Comparison of ENCODE assay signal across 10 cellular contexts in the genomic region with DNA sequence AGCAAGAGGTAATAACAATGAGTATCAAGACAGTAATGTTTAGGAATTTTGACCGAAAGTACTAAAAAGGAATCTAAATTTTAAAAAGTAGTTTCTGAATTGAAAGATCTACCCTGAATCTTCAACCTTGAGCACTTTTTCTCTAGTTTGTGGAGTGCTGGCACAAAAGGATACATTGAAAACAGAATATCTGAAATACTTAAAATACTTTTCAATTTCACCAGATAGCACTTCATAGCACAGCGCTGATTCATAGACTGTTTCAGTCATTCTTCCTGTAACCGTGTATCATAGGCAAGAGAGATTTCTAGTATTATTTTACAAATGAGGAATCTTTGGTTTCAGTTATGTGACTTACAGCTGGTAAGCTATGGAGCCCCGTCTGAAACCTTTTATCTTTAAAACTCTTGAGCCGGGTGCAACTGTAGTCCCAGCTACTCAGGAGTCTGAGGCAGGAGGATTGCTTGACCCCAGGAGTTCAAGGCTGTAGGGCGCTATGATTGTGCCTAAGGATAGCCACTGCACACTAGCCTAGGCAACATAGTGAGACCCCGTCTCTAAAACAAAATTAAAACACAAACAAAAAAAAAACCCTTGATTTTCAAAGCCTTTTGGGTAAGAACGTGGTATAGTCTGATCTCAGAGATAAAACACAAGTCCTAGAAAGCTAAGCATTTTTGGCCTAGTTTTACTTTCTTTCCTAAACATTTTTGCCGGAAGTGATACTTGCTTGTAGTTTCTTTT. TPM values are rescaled to one million over a fixed set of nuclear protein-coding genes. Genes with fewer than 3 reads are reported as not detected.
DNase-seq lines count a peak whose midpoint lies in the region; ATAC-seq, FAIRE-seq and TF ChIP-seq lines count a peak whose summit lies in the region.
"Had no signal": no experiment of that assay in that cellular context is flagged by ENCODE, and none has a peak within 500 bp of the region (broad histone marks: within the 10 kb centered on the region; RNA-seq: fewer than 3 reads in every experiment).

No MANE protein-coding gene starts in this region.

- H3K79me2 ChIP-seq in ACC112 (ENCODE audit: control insufficient read depth, insufficient read depth, low read length, unreplicated experiment) (peaks cover 10% of the 10 kb centered on the region), hepatocyte (no peaks in the 10 kb centered on the region)

- WGBS in hepatocyte (ENCODE audit: low lambda C conversion rate, missing lambda C conversion rate) = 91% methylated on average over 9 of the region's 9 CpGs

- H3K27me3 ChIP-seq in ACC112 (ENCODE audit: insufficient read depth, low read length) (no peaks in the 10 kb centered on the region), hepatocyte (no peaks in the 10 kb centered on the region)

- peak overlapping the region; percentile 96 for H3K27ac ChIP-seq in ACC112 (ENCODE audit: low read depth, low read length)
- H3K27ac ChIP-seq in hepatocyte = peak overlapping the region; percentile 71

- H3K4me1 ChIP-seq in ACC112 (ENCODE audit: control insufficient read depth, insufficient read depth, low read length, unreplicated experiment) (peaks cover 39% of the 10 kb centered on the region), hepatocyte (ENCODE audit: insufficient read depth) (no peaks in the 10 kb centered on the region)

- TF ChIP-seq POLR2A in H54 (IDR thresholded peaks at IDR 0.05; ENCODE audit: low read depth, low read length) = no peak

- no peaks in the 10 kb centered on the region for H3K9me2 ChIP-seq in hepatocyte (replicated peaks; ENCODE audit: insufficient read depth)

- no peaks in the 10 kb centered on the region for H3K27me3 Mint-ChIP-seq in activated naive CD8-positive, alpha-beta T cell treated with anti-CD3 and anti-CD28 coated beads for 36 hours
- H3K27me3 Mint-ChIP-seq: IgD-negative memory B cell had no signal

- no peaks in the 10 kb centered on the region for H3K9me3 Mint-ChIP-seq in activated naive CD8-positive, alpha-beta T cell treated with anti-CD3 and anti-CD28 coated beads for 36 hours
- H3K9me3 Mint-ChIP-seq: IgD-negative memory B cell had no signal

- no peaks in the 10 kb centered on the region for H3K9me3 ChIP-seq in hepatocyte (ENCODE audit: low read depth)

- H3K4me3 Mint-ChIP-seq in activated naive CD8-positive, alpha-beta T cell treated with anti-CD3 and anti-CD28 coated beads for 36 hours = no peak overlapping the region
- H3K4me3 Mint-ChIP-seq: IgD-negative memory B cell had no signal

- peak overlapping the region; percentile 71 for H3K27ac Mint-ChIP-seq in activated naive CD8-positive, alpha-beta T cell treated with anti-CD3 and anti-CD28 coated beads for 36 hours

- no peak for TF ChIP-seq CTCF in hepatocyte (IDR thresholded peaks at IDR 0.05; ENCODE audit: poor library complexity)

- H3K36me3 ChIP-seq in ACC112 (ENCODE audit: insufficient read depth, low read length) = peaks cover 45% of the 10 kb centered on the region
- H3K36me3 ChIP-seq in hepatocyte (replicated peaks; ENCODE audit: insufficient read depth, low read depth) = no peaks in the 10 kb centered on the region

- no peak overlapping the region for H3K4me2 ChIP-seq in hepatocyte

- H3K4me1 Mint-ChIP-seq in activated naive CD8-positive, alpha-beta T cell treated with anti-CD3 and anti-CD28 coated beads for 36 hours = peaks cover 8% of the 10 kb centered on the region

- DNase-seq in H54 (ENCODE audit: insufficient read length, low spot score) (no peak), hepatocyte (ENCODE audit: low spot score) (no peak), 8988T (no peak), NCI-H2029 treated with DMSO at 0.1 percent for 48 hours (lab: John Stamatoyannopoulos, UW) (no peak)
- DNase-seq in activated naive CD8-positive, alpha-beta T cell treated with anti-CD3 and anti-CD28 coated beads for 36 hours = no peak
- DNase-seq: DND-41 had no signal

- H3K4me3 ChIP-seq in ACC112 (ENCODE audit: low read depth, low read length) = peak overlapping the region; percentile 46
- no peak overlapping the region for H3K4me3 ChIP-seq in hepatocyte

- H3K36me3 Mint-ChIP-seq in activated naive CD8-positive, alpha-beta T cell treated with anti-CD3 and anti-CD28 coated beads for 36 hours = peaks cover 10% of the 10 kb centered on the region

- peak overlapping the region; percentile 61 for H2AFZ ChIP-seq in ACC112 (ENCODE audit: low read length, unreplicated experiment)
- H2AFZ ChIP-seq in hepatocyte = no peak overlapping the region

- H4K20me1 ChIP-seq in hepatocyte (ENCODE audit: insufficient read depth, poor library complexity, severe bottlenecking) = no peaks in the 10 kb centered on the region

- peak; percentile 92 for FAIRE-seq in H54 (lab: Jason Lieb, UNC)

- ATAC-seq in HG03571 (IDR thresholded peaks at IDR 0.05; ENCODE audit: unreplicated experiment) (no peak), HG03432 (IDR thresholded peaks at IDR 0.05; ENCODE audit: unreplicated experiment) (no peak)

RNA-seq across cellular contexts. Expression of a gene that starts 35.1 kb away (rescaled TPM):
- total RNA-seq in activated naive CD8-positive, alpha-beta T cell treated with anti-CD3 and anti-CD28 coated beads for 36 hours = 10 to 100 TPM; 13.2 to 14.7 TPM
- total RNA-seq in hepatocyte = 23.8 and 24.6 TPM in 2 replicates
- polyA plus RNA-seq in hepatocyte = 9.5 and 18.0 TPM in 2 replicates
